Comparison of ENCODE assay signal across 8 cellular contexts in genomic region chr14:77094672-77095284, GRCh38. TPM values are rescaled to one million over a fixed set of nuclear protein-coding genes. Genes with fewer than 3 reads are reported as not detected.
A peak's percentile ranks its signal among the peaks of the same experiment; 100 is the strongest.
DNase-seq lines count a peak whose midpoint lies in the region; ATAC-seq, FAIRE-seq and TF ChIP-seq lines count a peak whose summit lies in the region.

No MANE protein-coding gene starts in this region.

- in situ Hi-C loops in transverse colon (cut with MboI; ENCODE audit: low pct_ligation_motif_present in 1 of 4, low pct_unique_long_range_greater_than_20kb in 1 of 4, low sequenced_read_pairs in 3 of 4): no loop called here

- H3K27me3 ChIP-seq in ovary (no peaks in the 10 kb centered on the region), transverse colon (no peaks in the 10 kb centered on the region)

- no peak for TF ChIP-seq EP300 in ovary (IDR thresholded peaks at IDR 0.05)
- TF ChIP-seq EP300 in transverse colon (IDR thresholded peaks at IDR 0.05; ENCODE audit: low read depth): no peak

- CTCF ChIA-PET in RWPE1 (lab: Yijun Ruan, JAX): interaction anchor here (0.6 to 1.6 kb wide), 8 partner anchors 9 to 235 kb away, joined by 3 to 14 read pairs (median 4); no protein-coding TSS in a partner anchor

- POLR2A ChIA-PET in RWPE1 (lab: Yijun Ruan, JAX; ENCODE audit: low non-redundant PET): no interaction called here

- 22 to 27% (median 22%) methylated on average over 8 of the region's 8 CpGs for WGBS in ovary, 3 donors
- WGBS in transverse colon (ENCODE audit: low coverage in 1 of 2), 2 donors: 20 to 24% methylated on average over 6 to 8 of the region's 8 CpGs

- DNase-seq in DMS53 (lab: John Stamatoyannopoulos, UW) (peak; percentile 88), LoVo (ENCODE audit: low spot score) (peak; percentile 73), RWPE1 (ENCODE audit: low spot score) (peak; percentile 58), frontal cortex (ENCODE audit: low spot score in 2 of 2) (peak; percentile 34 to 41), ovary (peak; percentile 60 to 89 (median 76)), transverse colon (peak; percentile 86)
- DNase-seq in activated T-helper 9 cell treated with anti-CD3 and anti-CD28 coated beads, Interleukin-2, amount 50 U/mL, for 16 hours (ENCODE audit: low read depth): peak; percentile 61

- no peak for FAIRE-seq in frontal cortex (lab: Jason Lieb, UNC)

- no peaks in the 10 kb centered on the region for H3K9me3 ChIP-seq in ovary
- peaks cover 11 to 16% of the 10 kb centered on the region in 2 donors for H3K9me3 ChIP-seq in transverse colon

- no peak for TF ChIP-seq POLR2A in ovary (IDR thresholded peaks at IDR 0.05)
- no peak for TF ChIP-seq POLR2A in transverse colon (IDR thresholded peaks at IDR 0.05)

- H3K4me3 ChIP-seq in ovary: no peak overlapping the region
- no peak overlapping the region for H3K4me3 ChIP-seq in transverse colon

- H3K27ac ChIP-seq in RWPE1: no peak overlapping the region
- no peak overlapping the region for H3K27ac ChIP-seq in ovary
- no peak overlapping the region for H3K27ac ChIP-seq in transverse colon

- ATAC-seq in HG02938 (IDR thresholded peaks at IDR 0.05; ENCODE audit: unreplicated experiment): no peak

- intact Hi-C loops in ovary (cut with DNase I) (no loop called here), transverse colon (cut with DNase I; ENCODE audit: low total_unique reads) (no loop called here)

- peak; percentile 82 for TF ChIP-seq CTCF in RWPE1 (conservative IDR thresholded peaks at IDR 0.05; ENCODE audit: low read depth)
- TF ChIP-seq CTCF in ovary (IDR thresholded peaks at IDR 0.05): peak in 1 of 3 donors; percentile 74
- peak; percentile 78 to 86 (median 83) for TF ChIP-seq CTCF in transverse colon (IDR thresholded peaks at IDR 0.05)

- H3K36me3 ChIP-seq in ovary: no peaks in the 10 kb centered on the region
- H3K36me3 ChIP-seq in transverse colon: no peaks in the 10 kb centered on the region

- H3K4me1 ChIP-seq in ovary (ENCODE audit: insufficient read depth): peaks cover 5% of the 10 kb centered on the region
- H3K4me1 ChIP-seq in transverse colon: peaks cover 6 to 30% (median 23%) of the 10 kb centered on the region in 4 donors

RNA-seq across cellular contexts. Expression of gene CIPC, which starts 3.3 kb away (rescaled TPM):
- total RNA-seq in frontal cortex: 44.8 TPM
- total RNA-seq in ovary: 10 to 100 TPM; 13.7 to 32.4 (median 22.2) TPM
- polyA plus RNA-seq in ovary: 10 to 100 TPM in 1 of 2 donors, 1 to 10 TPM in 1; 7.0 to 10.4 TPM
- 10 to 100 TPM; 30.8 to 97.1 (median 67.8) TPM for total RNA-seq in transverse colon

RNA-seq across cellular contexts. Expression of gene ZDHHC22, which starts 46.8 kb away (rescaled TPM):
- 5.7 TPM for total RNA-seq in frontal cortex
- total RNA-seq in ovary: not detected
- polyA plus RNA-seq in ovary: under 1 TPM in 1 of 2 donors, not detected in 1; 0.02 TPM
- total RNA-seq in transverse colon: under 1 TPM in 1 of 4 donors, not detected in 3; 0.14 TPM

Comparison
In these comparisons a context has a peak if more than half of its experiments do, and no peak if none do; other contexts are left out.
1. DNase-seq: peak in every context shown above with its lines; median percentile 88 in DMS53; 86 in transverse colon; 76 in ovary; 73 in LoVo; 61 in activated T-helper 9 cell treated with anti-CD3 and anti-CD28 coated beads, Interleukin-2, amount 50 U/mL, for 16 hours; 58 in RWPE1; 38 in frontal cortex.